ENCODE assay signal across 12 cellular contexts in genomic region chr1:201013991-201014815, GRCh38. TPM values are rescaled to one million over a fixed set of nuclear protein-coding genes. Genes with fewer than 3 reads are reported as not detected.
DNase-seq lines count a peak whose midpoint lies in the region; ATAC-seq and TF ChIP-seq lines count a peak whose summit lies in the region.
"Had no signal": no experiment of that assay in that cellular context is flagged by ENCODE, and none has a peak within 500 bp of the region (broad histone marks: within the 10 kb centered on the region; RNA-seq: fewer than 3 reads in every experiment).

No MANE protein-coding gene starts in this region.

- H3K4me3 Mint-ChIP-seq in MCF 10A (ENCODE audit: unreplicated experiment) = no peak overlapping the region

- H3K9me3 Mint-ChIP-seq in MCF 10A (ENCODE audit: unreplicated experiment) = no peaks in the 10 kb centered on the region

- intact Hi-C loops in breast epithelium (cut with DNase I; ENCODE audit: low total_unique reads) = loop anchor here (10.0 kb wide), 1 partner anchor 941 kb away; the partner anchor contains the start of gene TIMM17A
- intact Hi-C loops in MCF 10A (cut with micrococcal nuclease) = no loop called here
- intact Hi-C loops in lower lobe of right lung (cut with DNase I) = no loop called here
- intact Hi-C loops in esophagus muscularis mucosa (cut with DNase I) = no loop called here
- intact Hi-C loops in esophagus squamous epithelium (cut with DNase I) = no loop called here

- BruUV-seq in MCF 10A (replicated peaks; lab: Mats Ljungman, UMichigan) = no TSS peak

- no peak overlapping the region for H3K27ac ChIP-seq in breast epithelium
- H3K27ac ChIP-seq in lower lobe of right lung = no peak overlapping the region
- H3K27ac ChIP-seq in thoracic aorta = no peak overlapping the region
- H3K27ac ChIP-seq in esophagus muscularis mucosa (replicated peaks in 1 of 4) = no peak overlapping the region
- no peak overlapping the region for H3K27ac ChIP-seq in esophagus squamous epithelium

- H3K4me1 Mint-ChIP-seq in MCF 10A (ENCODE audit: insufficient read depth, unreplicated experiment) = peaks cover 14% of the 10 kb centered on the region

- no peak overlapping the region for H3K27ac Mint-ChIP-seq in MCF 10A (ENCODE audit: low read depth, unreplicated experiment)

- H3K27me3 ChIP-seq in breast epithelium (peaks cover 0 to 9% of the 10 kb centered on the region in 2 donors), lower lobe of right lung (ENCODE audit: low read depth) (peaks cover 11% of the 10 kb centered on the region), thoracic aorta (replicated peaks; ENCODE audit: insufficient read depth) (no peaks in the 10 kb centered on the region), esophagus muscularis mucosa (peaks cover 0 to 47% (median 2%) of the 10 kb centered on the region in 4 donors), esophagus squamous epithelium (peaks cover 0 to 73% (median 0%) of the 10 kb centered on the region in 4 donors)

- no peak for TF ChIP-seq POLR2A in breast epithelium (IDR thresholded peaks at IDR 0.05)
- no peak for TF ChIP-seq POLR2A in esophagus muscularis mucosa (IDR thresholded peaks at IDR 0.05; ENCODE audit: low read depth)
- no peak for TF ChIP-seq POLR2A in esophagus squamous epithelium (IDR thresholded peaks at IDR 0.05)

- no peaks in the 10 kb centered on the region for H3K4me1 ChIP-seq in breast epithelium
- H3K4me1 ChIP-seq in lower lobe of right lung = peaks cover 56% of the 10 kb centered on the region
- H3K4me1 ChIP-seq in thoracic aorta (ENCODE audit: control insufficient read depth in 1 of 2, low read depth in 2 of 2) = peaks cover 8 to 11% of the 10 kb centered on the region in 2 donors
- H3K4me1 ChIP-seq in esophagus muscularis mucosa = peaks cover 19 to 37% (median 32%) of the 10 kb centered on the region in 4 donors
- H3K4me1 ChIP-seq in esophagus squamous epithelium = peaks cover 0 to 53% (median 10%) of the 10 kb centered on the region in 3 donors

- H3K36me3 ChIP-seq in breast epithelium (no peaks in the 10 kb centered on the region), lower lobe of right lung (no peaks in the 10 kb centered on the region), thoracic aorta (no peaks in the 10 kb centered on the region), esophagus muscularis mucosa (no peaks in the 10 kb centered on the region), esophagus squamous epithelium (no peaks in the 10 kb centered on the region)

- CTCF ChIA-PET in MCF 10A (lab: Yijun Ruan, JAX) = interaction anchor here (0.5 to 5.8 kb wide), 8 partner anchors 8 to 393 kb away, joined by 3 to 47 read pairs (median 4); no protein-coding TSS in a partner anchor

- WGBS in esophagus muscularis mucosa = 80% methylated on average over 18 of the region's 33 CpGs
- 55 to 70% methylated on average over 2 to 23 of the region's 33 CpGs for WGBS in esophagus squamous epithelium, 2 donors

- no peaks in the 10 kb centered on the region for H3K27me3 Mint-ChIP-seq in MCF 10A (ENCODE audit: insufficient read depth, unreplicated experiment)

- TF ChIP-seq CTCF in breast epithelium (IDR thresholded peaks at IDR 0.05) (no peak), MCF 10A (IDR thresholded peaks at IDR 0.05; ENCODE audit: unreplicated experiment) (no peak), lower lobe of right lung (IDR thresholded peaks at IDR 0.05) (no peak), thoracic aorta (IDR thresholded peaks at IDR 0.05) (no peak), esophagus muscularis mucosa (IDR thresholded peaks at IDR 0.05) (no peak), esophagus squamous epithelium (IDR thresholded peaks at IDR 0.05) (no peak)

- no peaks in the 10 kb centered on the region for H3K36me3 Mint-ChIP-seq in MCF 10A (ENCODE audit: insufficient read depth, unreplicated experiment)

- H3K9me3 ChIP-seq in breast epithelium (no peaks in the 10 kb centered on the region), lower lobe of right lung (no peaks in the 10 kb centered on the region), thoracic aorta (no peaks in the 10 kb centered on the region), esophagus muscularis mucosa (no peaks in the 10 kb centered on the region), esophagus squamous epithelium (no peaks in the 10 kb centered on the region)
- H3K9me3 ChIP-seq: SK-N-SH had no signal

- ATAC-seq in lower lobe of right lung = no peak
- no peak for ATAC-seq in thoracic aorta (ENCODE audit: insufficient number of reproducible peaks, low FRiP score, low read depth)

- H3K4me3 ChIP-seq in breast epithelium (peak overlapping the region in 2 of 3 donors; percentile 20 to 56), lower lobe of right lung (no peak overlapping the region), thoracic aorta (peak overlapping the region; percentile 48), esophagus muscularis mucosa (peak overlapping the region in 1 of 4 donors; percentile 38), esophagus squamous epithelium (peak overlapping the region in 1 of 4 donors; percentile 33)

- no peak for TF ChIP-seq EP300 in esophagus muscularis mucosa (IDR thresholded peaks at IDR 0.05)

- no peak for DNase-seq in breast epithelium (ENCODE audit: low spot score in 2 of 2)
- DNase-seq in MCF 10A (ENCODE audit: unreplicated experiment) = no peak
- DNase-seq in astrocyte of the hippocampus (ENCODE audit: low read depth, low spot score) = peak; percentile 39
- peak; percentile 45 for DNase-seq in lower lobe of right lung
- no peak for DNase-seq in thoracic aorta (ENCODE audit: low spot score)
- DNase-seq in esophagus muscularis mucosa (ENCODE audit: extremely low spot score) = no peak
- no peak for DNase-seq in esophagus squamous epithelium (lab: John Stamatoyannopoulos, UW)
- no peak for DNase-seq in effector CD8-positive, alpha-beta T cell (lab: John Stamatoyannopoulos, UW)
- DNase-seq: effector CD4-positive, alpha-beta T cell; left cardiac atrium; NCI-H446 treated with DMSO at 0.1 percent for 48 hours; SK-N-SH had no signal

- POLR2A ChIA-PET in MCF 10A (lab: Yijun Ruan, JAX) = interaction anchor here (0.9 kb wide), 2 partner anchors 20 to 120 kb away, joined by 3 to 4 read pairs; no protein-coding TSS in a partner anchor

RNA-seq across cellular contexts. Expression of gene KIF21B, which starts 9.3 kb away (rescaled TPM):
- total RNA-seq in breast epithelium (1 to 10 TPM in 2 of 3 donors, under 1 TPM in 1; 0.96 to 2.6 (median 1.3) TPM), MCF 10A (2022) (9.5 and 12.7 TPM in 2 replicates), lower lobe of right lung (4.7 TPM), thoracic aorta (1 to 10 TPM; 4.2 to 4.7 TPM), esophagus muscularis mucosa (1 to 10 TPM; 1.6 to 2.5 (median 1.9) TPM), esophagus squamous epithelium (1 to 10 TPM in 2 of 4 donors, under 1 TPM in 2; 0.53 to 2.1 (median 1.0) TPM)

Comparison
In these comparisons a context has a peak if more than half of its experiments do, and no peak if none do; other contexts are left out.
1. DNase-seq: peak in astrocyte of the hippocampus (single experiment) and lower lobe of right lung (single experiment); none in breast epithelium (0 of 2), MCF 10A (single experiment), thoracic aorta (single experiment), esophagus muscularis mucosa (single experiment), esophagus squamous epithelium (single experiment) and effector CD8-positive, alpha-beta T cell (single experiment).